In genomic region chr19:55160986-55161365, GRCh38 we compare ENCODE assay signal across 20 cellular contexts. TPM values are rescaled to one million over a fixed set of nuclear protein-coding genes. Genes with fewer than 3 reads are reported as not detected.
DNase-seq lines count a peak whose midpoint lies in the region; ATAC-seq and TF ChIP-seq lines count a peak whose summit lies in the region.
"Had no signal": no experiment of that assay in that cellular context is flagged by ENCODE, and none has a peak within 500 bp of the region (broad histone marks: within the 10 kb centered on the region; RNA-seq: fewer than 3 reads in every experiment).

No MANE protein-coding gene starts in this region.

- peaks cover 3% of the 10 kb centered on the region for H3K36me3 Mint-ChIP-seq in T-helper 17 cell (ENCODE audit: low read depth)
- H3K36me3 Mint-ChIP-seq: activated naive CD8-positive, alpha-beta T cell had no signal

- no peaks in the 10 kb centered on the region for H3K9me3 ChIP-seq in HEK293 (ENCODE audit: control insufficient read depth, insufficient read depth, low read depth, low read length)
- no peaks in the 10 kb centered on the region for H3K9me3 ChIP-seq in T-helper 17 cell (ENCODE audit: control insufficient read depth, low read length, poor library complexity, severe bottlenecking)
- no peaks in the 10 kb centered on the region for H3K9me3 ChIP-seq in iPS-18c (ENCODE audit: control insufficient read depth, insufficient read depth, low read length)
- H3K9me3 ChIP-seq in upper lobe of left lung = no peaks in the 10 kb centered on the region
- H3K9me3 ChIP-seq: lower lobe of right lung, MG63, transverse colon had no signal

- POLR2A ChIA-PET in HEK293 (lab: Yijun Ruan, JAX) = interaction anchor here (0.6 to 2.8 kb wide), 6 partner anchors 20 to 478 kb away, joined by 3 to 19 read pairs (median 4); partner anchors contain the start of genes PPP1R12C, RDH13 and ZNF865

- DNase-seq in T-helper 17 cell (no peak), upper lobe of left lung (no peak)

- H3K27ac ChIP-seq in C4-2B (no peak overlapping the region), HEK293 (ENCODE audit: extremely low read depth, low read depth, low read length) (no peak overlapping the region), upper lobe of left lung (no peak overlapping the region)
- H3K27ac ChIP-seq: epithelial cell of prostate, KMS-11, lower lobe of right lung, Peyer's patch, transverse colon had no signal

- CTCF ChIA-PET in HEK293 (lab: Yijun Ruan, JAX) = interaction anchor here (0.7 to 4.5 kb wide), 32 partner anchors 8 to 679 kb away, joined by 3 to 107 read pairs (median 5); partner anchors contain the start of genes TMEM238, TNNT1 and ZNF784

- ATAC-seq in T-helper 17 cell = no peak
- no peak for ATAC-seq in upper lobe of left lung (ENCODE audit: low FRiP score in 2 of 2)
- ATAC-seq in HG02840 (IDR thresholded peaks at IDR 0.05; ENCODE audit: low FRiP score, unreplicated experiment) = no peak
- ATAC-seq in HG02623 (IDR thresholded peaks at IDR 0.05; ENCODE audit: unreplicated experiment) = no peak
- no peak for ATAC-seq in HG03565 (IDR thresholded peaks at IDR 0.05; ENCODE audit: unreplicated experiment)

- no peak overlapping the region for H3K4me3 ChIP-seq in HEK293 (ENCODE audit: low read depth, low read length)
- peak overlapping the region; percentile 24; the same call in 1 of the 2 replicates for H3K4me3 ChIP-seq in iPS-18c (ENCODE audit: insufficient read depth, low read depth, low read length)
- no peak overlapping the region for H3K4me3 ChIP-seq in upper lobe of left lung
- H3K4me3 ChIP-seq: lower lobe of right lung, MG63, Peyer's patch, transverse colon had no signal

- no peak for TF ChIP-seq EP300 in upper lobe of left lung (IDR thresholded peaks at IDR 0.05)

- H3K27me3 ChIP-seq in upper lobe of left lung = peaks cover 0 to 49% (median 21%) of the 10 kb centered on the region in 4 donors

- H3K4me1 ChIP-seq in HEK293 (ENCODE audit: control insufficient read depth, insufficient read depth, low read length) = peaks cover 6% of the 10 kb centered on the region
- H3K4me1 ChIP-seq in upper lobe of left lung = peaks cover 4 to 24% (median 7%) of the 10 kb centered on the region in 4 donors

- no peak overlapping the region for H3K27ac Mint-ChIP-seq in T-helper 17 cell
- H3K27ac Mint-ChIP-seq: activated naive CD8-positive, alpha-beta T cell had no signal

- TF ChIP-seq POLR2A in upper lobe of left lung (IDR thresholded peaks at IDR 0.05) = no peak

- H3K4me3 Mint-ChIP-seq in T-helper 17 cell = peak overlapping the region; percentile 3

- TF ChIP-seq CTCF in C4-2B (conservative IDR thresholded peaks at IDR 0.05) (peak; percentile 24; the same call in 1 of the 2 replicates), HEK293 (tag by site-specific recombination; IDR thresholded peaks at IDR 0.05) (no peak), upper lobe of left lung (IDR thresholded peaks at IDR 0.05) (no peak)

- peaks cover 7% of the 10 kb centered on the region for H3K4me1 Mint-ChIP-seq in T-helper 17 cell

- WGBS in upper lobe of left lung, 2 donors = 11% methylated on average over 31 of the region's 32 CpGs; no CpG with 5 or more reads in 1 of the 2 donors

- no peaks in the 10 kb centered on the region for H3K36me3 ChIP-seq in HEK293 (ENCODE audit: control insufficient read depth in 2 of 2, insufficient read depth in 1 of 2, low read length in 2 of 2)
- H3K36me3 ChIP-seq in upper lobe of left lung = no peaks in the 10 kb centered on the region
- H3K36me3 ChIP-seq: lower lobe of right lung, MG63, Peyer's patch, transverse colon had no signal

- H3K27me3 Mint-ChIP-seq in T-helper 17 cell = peaks cover 44% of the 10 kb centered on the region

TF ChIP-seq in HEK293, 187 proteins besides CTCF, POLR2A, EP300 and RAD21:
- TF ChIP-seq PBX3 (CRISPR knock-in tag; IDR thresholded peaks at IDR 0.05) (0 out of 2 replicates have a peak, but pooled peaks have one; percentile 7), SCRT2 (tag by site-specific recombination; IDR thresholded peaks at IDR 0.05) (no peak)

RNA-seq across cellular contexts. Expression of gene TNNI3, which starts 3.4 kb away (rescaled TPM):
- total RNA-seq in T-helper 17 cell = not detected
- 10 to 100 TPM in 2 of 6 donors, 1 to 10 TPM in 4; 1.0 to 14.6 (median 5.9) TPM for total RNA-seq in upper lobe of left lung
- total RNA-seq: glomerular endothelial cell; HT1080; naive thymus-derived CD4-positive, alpha-beta T cell; omental fat pad; Peyer's patch; pulmonary artery endothelial cell; transverse colon had no signal

RNA-seq across cellular contexts. Expression of gene DNAAF3, which starts 5.4 kb away (rescaled TPM):
- total RNA-seq in T-helper 17 cell (not detected), upper lobe of left lung (10 to 100 TPM in 4 of 6 donors, 1 to 10 TPM in 2; 4.2 to 27.4 (median 18.3) TPM)
- total RNA-seq: naive thymus-derived CD4-positive, alpha-beta T cell had no signal

RNA-seq across cellular contexts. Expression of gene TNNT1, which starts 12.0 kb away (rescaled TPM):
- total RNA-seq in T-helper 17 cell (under 1 TPM in 1 of 2 donors, not detected in 1; 0.52 TPM), upper lobe of left lung (10 to 100 TPM in 1 of 6 donors, 1 to 10 TPM in 4, not detected in 1; 1.3 to 31.2 (median 2.4) TPM)
- total RNA-seq: glomerular endothelial cell, lower lobe of right lung, Peyer's patch had no signal

RNA-seq across cellular contexts. Expression of gene SYT5, which starts 19.1 kb away (rescaled TPM):
- total RNA-seq in T-helper 17 cell (1 to 10 TPM; 3.8 to 4.3 TPM), upper lobe of left lung (under 1 TPM in 2 of 6 donors, not detected in 4; 0.11 to 0.91 TPM)
- total RNA-seq: HT1080, lower lobe of right lung, pulmonary artery endothelial cell had no signal

RNA-seq across cellular contexts. Expression of gene PPP1R12C, which starts 43.5 kb away (rescaled TPM):
- total RNA-seq in T-helper 17 cell (100 to 1,000 TPM; 133 to 173 TPM), upper lobe of left lung (100 to 1,000 TPM in 5 of 6 donors, 10 to 100 TPM in 1; 99.6 to 369 (median 158) TPM)

Comparison
In these comparisons a context has a peak if more than half of its experiments do, and no peak if none do; other contexts are left out.
1. RNA of gene DNAAF3, which starts 5.4 kb away (total RNA-seq): 4.2 to 27.4 TPM in upper lobe of left lung; not detected in T-helper 17 cell; every median in the first group is over 4 times any median in the second.